ENCODE assay signal across 9 cellular contexts in the genomic region with DNA sequence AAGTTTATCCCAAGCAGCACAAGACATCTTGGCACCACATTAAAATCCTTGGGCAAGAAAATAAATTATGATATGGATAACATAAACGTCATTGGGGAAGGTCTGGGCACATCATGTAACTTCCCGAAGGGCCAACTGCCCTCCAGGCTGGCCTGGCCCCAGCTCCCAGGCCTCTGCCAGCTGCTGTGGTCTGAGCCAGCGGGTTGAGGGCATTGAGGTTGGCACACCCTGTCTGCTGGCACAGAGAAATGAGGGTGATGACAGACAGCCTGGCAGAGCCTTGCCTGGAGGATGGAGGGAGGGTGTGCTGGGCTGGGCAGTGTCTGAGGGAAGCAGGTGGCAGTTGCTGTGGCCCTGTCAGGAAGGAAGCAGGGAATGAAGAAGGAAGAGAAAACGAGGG. TPM values are rescaled to one million over a fixed set of nuclear protein-coding genes. Genes with fewer than 3 reads are reported as not detected.
DNase-seq lines count a peak whose midpoint lies in the region; ATAC-seq and TF ChIP-seq lines count a peak whose summit lies in the region.
"Had no signal": no experiment of that assay in that cellular context is flagged by ENCODE, and none has a peak within 500 bp of the region (broad histone marks: within the 10 kb centered on the region; RNA-seq: fewer than 3 reads in every experiment).

No MANE protein-coding gene starts in this region.

- H3K27ac Mint-ChIP-seq in activated CD4-positive, alpha-beta memory T cell treated with anti-CD3 and anti-CD28 coated beads, Interleukin-2, amount 10 ng/mL, durations not matched to agents 7 days and 5 days: no peak overlapping the region

- peak; percentile 57 to 72 for ATAC-seq in upper lobe of left lung (ENCODE audit: low FRiP score in 2 of 2)

- no peak overlapping the region for H3K4ac ChIP-seq in neuronal stem cell (ENCODE audit: low read length)

- peaks cover 0 to 10% of the 10 kb centered on the region in 2 donors for H3K4me1 ChIP-seq in neuronal stem cell (ENCODE audit: control insufficient read depth in 2 of 2, insufficient read depth in 1 of 2, low read depth in 1 of 2, low read length in 2 of 2)
- H3K4me1 ChIP-seq in upper lobe of left lung: peaks cover 16 to 32% (median 30%) of the 10 kb centered on the region in 4 donors

- no peaks in the 10 kb centered on the region for H3K79me1 ChIP-seq in neuronal stem cell (ENCODE audit: low read depth, low read length)

- H3K18ac ChIP-seq in neuronal stem cell (ENCODE audit: low read length): no peak overlapping the region

- H3K9me3 Mint-ChIP-seq in activated CD4-positive, alpha-beta memory T cell treated with anti-CD3 and anti-CD28 coated beads, Interleukin-2, amount 10 ng/mL, durations not matched to agents 7 days and 5 days: no peaks in the 10 kb centered on the region

- no peak overlapping the region for H3K4me3 ChIP-seq in neuronal stem cell (ENCODE audit: low read length in 2 of 2)
- no peak overlapping the region for H3K4me3 ChIP-seq in upper lobe of left lung

- TF ChIP-seq POLR2A in upper lobe of left lung (IDR thresholded peaks at IDR 0.05): no peak

- H3K9ac ChIP-seq in neuronal stem cell (ENCODE audit: low read depth, low read length, poor library complexity): no peak overlapping the region

- no peak overlapping the region for H3K4me2 ChIP-seq in neuronal stem cell (ENCODE audit: insufficient read depth, low read length, poor library complexity, severe bottlenecking)

- H3K27ac ChIP-seq in RWPE1 (peak overlapping the region; percentile 89), neuronal stem cell (replicated peaks; ENCODE audit: low read length) (no peak overlapping the region), upper lobe of left lung (peak overlapping the region in 3 of 4 donors; percentile 35 to 64 (median 52))

- H2BK120ac ChIP-seq in neuronal stem cell (ENCODE audit: low read depth, low read length): no peak overlapping the region

- no peak overlapping the region for H2BK5ac ChIP-seq in neuronal stem cell (ENCODE audit: low read length)

- no peak overlapping the region for H4K91ac ChIP-seq in neuronal stem cell (ENCODE audit: low read depth, low read length, poor library complexity)

- H3K14ac ChIP-seq in neuronal stem cell (ENCODE audit: low read length): no peak overlapping the region

- POLR2A ChIA-PET in RWPE1 (lab: Yijun Ruan, JAX; ENCODE audit: low non-redundant PET): no interaction called here
- POLR2A ChIA-PET in activated CD4-positive, alpha-beta memory T cell treated with anti-CD3 and anti-CD28 coated beads, Interleukin-2, amount 10 ng/mL, durations not matched to agents 7 days and 5 days (lab: Charles Lee): no interaction called here

- H2BK12ac ChIP-seq in neuronal stem cell (ENCODE audit: low read length): no peak overlapping the region

- no CpG with 5 or more reads among the region's 4 CpGs for WGBS in neuronal stem cell (ENCODE audit: extremely low coverage in 2 of 2, insufficient read length in 2 of 2, insufficient replicate concordance in 1 of 2), 2 donors
- WGBS in upper lobe of left lung, 2 donors: 8 to 21% methylated on average over 4 of the region's 4 CpGs

- no peak overlapping the region for H4K8ac ChIP-seq in neuronal stem cell (ENCODE audit: low read depth, low read length)

- CTCF ChIA-PET in RWPE1 (lab: Yijun Ruan, JAX): interaction anchor here (0.7 kb wide), 1 partner anchor 439 kb away, joined by 7 read pairs; no protein-coding TSS in a partner anchor
- CTCF ChIA-PET in activated CD4-positive, alpha-beta memory T cell treated with anti-CD3 and anti-CD28 coated beads, Interleukin-2, amount 10 ng/mL, durations not matched to agents 7 days and 5 days (lab: Charles Lee): interaction anchor here (0.5 to 1.5 kb wide), 4 partner anchors 10 to 108 kb away, joined by 3 to 4 read pairs (median 3); partner anchors contain the start of gene CAPN7

- H3K23ac ChIP-seq in neuronal stem cell (ENCODE audit: low read depth, low read length, poor library complexity): peak overlapping the region; percentile 8

- TF ChIP-seq EP300 in upper lobe of left lung (IDR thresholded peaks at IDR 0.05): peak in 1 of 4 donors; percentile 55

- no peak overlapping the region for H2BK15ac ChIP-seq in neuronal stem cell (ENCODE audit: low read length)

- peaks cover 43% of the 10 kb centered on the region for H3K4me1 Mint-ChIP-seq in activated CD4-positive, alpha-beta memory T cell treated with anti-CD3 and anti-CD28 coated beads, Interleukin-2, amount 10 ng/mL, durations not matched to agents 7 days and 5 days

- TF ChIP-seq CTCF in RWPE1 (conservative IDR thresholded peaks at IDR 0.05; ENCODE audit: low read depth) (no peak), upper lobe of left lung (IDR thresholded peaks at IDR 0.05) (no peak)

- peaks cover 5% of the 10 kb centered on the region for H3K27me3 Mint-ChIP-seq in activated CD4-positive, alpha-beta memory T cell treated with anti-CD3 and anti-CD28 coated beads, Interleukin-2, amount 10 ng/mL, durations not matched to agents 7 days and 5 days

- H2AFZ ChIP-seq in neuronal stem cell (ENCODE audit: low read length): no peak overlapping the region

- no peak overlapping the region for H3K4me3 Mint-ChIP-seq in activated CD4-positive, alpha-beta memory T cell treated with anti-CD3 and anti-CD28 coated beads, Interleukin-2, amount 10 ng/mL, durations not matched to agents 7 days and 5 days

- H2AK5ac ChIP-seq in neuronal stem cell (ENCODE audit: low read depth, low read length): no peak overlapping the region

- H3K36me3 ChIP-seq in neuronal stem cell (replicated peaks in 1 of 2; ENCODE audit: control insufficient read depth in 2 of 2, insufficient read depth in 2 of 2, low read length in 2 of 2) (no peaks in the 10 kb centered on the region), upper lobe of left lung (no peaks in the 10 kb centered on the region)

- DNase-seq in RWPE1 (ENCODE audit: low spot score): peak; percentile 20
- peak; percentile 71 for DNase-seq in fibroblast of gingiva (ENCODE audit: low read depth)
- DNase-seq in neuronal stem cell (ENCODE audit: low spot score): no peak
- DNase-seq in upper lobe of left lung: peak; percentile 86
- DNase-seq in stimulated activated CD4-positive, alpha-beta T cell treated with anti-CD3 and anti-CD28 coated beads, Interleukin-15, amount 100 ng/mL, for 24 hours: no peak
- DNase-seq in activated CD4-positive, alpha-beta memory T cell treated with anti-CD3 and anti-CD28 coated beads, Interleukin-2, amount 10 ng/mL, durations not matched to agents 7 days and 5 days: no peak
- no peak for DNase-seq in NK-92 (lab: John Stamatoyannopoulos, UW; ENCODE audit: unreplicated experiment)
- DNase-seq: activated gamma-delta T cell treated with Interleukin-2 at 50 U/mL for 16 hours, NCI-H345 had no signal

- peaks cover 9% of the 10 kb centered on the region for H3K36me3 Mint-ChIP-seq in activated CD4-positive, alpha-beta memory T cell treated with anti-CD3 and anti-CD28 coated beads, Interleukin-2, amount 10 ng/mL, durations not matched to agents 7 days and 5 days (ENCODE audit: low read depth)

- H3K9me3 ChIP-seq in neuronal stem cell (replicated peaks in 1 of 2; ENCODE audit: control insufficient read depth in 2 of 2, insufficient read depth in 1 of 2, low read depth in 1 of 2, low read length in 2 of 2) (no peaks in the 10 kb centered on the region), upper lobe of left lung (no peaks in the 10 kb centered on the region)

- H3K27me3 ChIP-seq in neuronal stem cell (ENCODE audit: control insufficient read depth in 3 of 3, insufficient read depth in 3 of 3, low read depth in 1 of 3, low read length in 3 of 3) (peaks cover 0 to 13% (median 0%) of the 10 kb centered on the region in 3 experiments), upper lobe of left lung (no peaks in the 10 kb centered on the region)

RNA-seq across cellular contexts. Expression of gene RBSN, which starts 3.3 kb away (rescaled TPM):
- polyA plus RNA-seq in neuronal stem cell (2013, experiment 1 of 2): 11.7 TPM
- 12.2 TPM for polyA plus RNA-seq in neuronal stem cell (2013, experiment 2 of 2)
- total RNA-seq in upper lobe of left lung: 10 to 100 TPM; 24.5 to 72.3 (median 29.0) TPM
- total RNA-seq in activated CD4-positive, alpha-beta memory T cell treated with anti-CD3 and anti-CD28 coated beads, Interleukin-2, amount 10 ng/mL, durations not matched to agents 7 days and 5 days: 10 to 100 TPM; 19.4 to 19.7 TPM

RNA-seq across cellular contexts. Expression of gene MRPS25, which starts 37.1 kb away (rescaled TPM):
- 20.1 TPM for polyA plus RNA-seq in neuronal stem cell (2013, experiment 1 of 2)
- polyA plus RNA-seq in neuronal stem cell (2013, experiment 2 of 2): 18.2 TPM
- 100 to 1,000 TPM in 2 of 6 donors, 10 to 100 TPM in 4; 39.8 to 149 (median 56.9) TPM for total RNA-seq in upper lobe of left lung
- total RNA-seq in activated CD4-positive, alpha-beta memory T cell treated with anti-CD3 and anti-CD28 coated beads, Interleukin-2, amount 10 ng/mL, durations not matched to agents 7 days and 5 days: 10 to 100 TPM; 34.6 to 35.0 TPM

Comparison
In these comparisons a context has a peak if more than half of its experiments do, and no peak if none do; other contexts are left out.
1. DNase-seq: peak in RWPE1 (single experiment), fibroblast of gingiva (single experiment) and upper lobe of left lung (2 of 2); none in neuronal stem cell (single experiment), stimulated activated CD4-positive, alpha-beta T cell treated with anti-CD3 and anti-CD28 coated beads, Interleukin-15, amount 100 ng/mL, for 24 hours (single experiment), activated CD4-positive, alpha-beta memory T cell treated with anti-CD3 and anti-CD28 coated beads, Interleukin-2, amount 10 ng/mL, durations not matched to agents 7 days and 5 days (single experiment) and NK-92 (single experiment).